Comparison of ENCODE assay signal across 1 cellular context in the genomic region with DNA sequence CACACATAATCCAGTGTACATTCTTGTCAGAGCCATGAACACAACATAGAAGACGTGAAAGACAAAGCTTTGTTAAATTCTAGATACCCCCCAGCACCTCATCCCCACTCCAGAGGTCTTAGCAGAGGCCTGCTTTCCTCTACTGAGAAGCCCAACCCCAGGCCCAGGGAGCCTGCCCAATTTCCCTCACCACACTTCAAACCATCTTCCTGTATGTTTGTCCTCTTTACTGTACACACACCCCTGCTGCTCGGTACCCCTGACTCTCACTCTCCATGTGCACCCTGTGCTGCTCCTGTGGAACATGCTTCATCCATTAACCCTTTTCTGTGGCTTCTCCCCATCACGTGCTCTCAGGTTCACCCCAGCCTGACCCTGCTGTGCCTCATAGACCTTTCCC.
A peak's percentile ranks its signal among the peaks of the same experiment; 100 is the strongest.
TF ChIP-seq lines count a peak whose summit lies in the region.

No MANE protein-coding gene starts in this region.

TF ChIP-seq in HepG2, 621 proteins besides CTCF, POLR2A, EP300 and RAD21:
- TF ChIP-seq, protein P1, sequence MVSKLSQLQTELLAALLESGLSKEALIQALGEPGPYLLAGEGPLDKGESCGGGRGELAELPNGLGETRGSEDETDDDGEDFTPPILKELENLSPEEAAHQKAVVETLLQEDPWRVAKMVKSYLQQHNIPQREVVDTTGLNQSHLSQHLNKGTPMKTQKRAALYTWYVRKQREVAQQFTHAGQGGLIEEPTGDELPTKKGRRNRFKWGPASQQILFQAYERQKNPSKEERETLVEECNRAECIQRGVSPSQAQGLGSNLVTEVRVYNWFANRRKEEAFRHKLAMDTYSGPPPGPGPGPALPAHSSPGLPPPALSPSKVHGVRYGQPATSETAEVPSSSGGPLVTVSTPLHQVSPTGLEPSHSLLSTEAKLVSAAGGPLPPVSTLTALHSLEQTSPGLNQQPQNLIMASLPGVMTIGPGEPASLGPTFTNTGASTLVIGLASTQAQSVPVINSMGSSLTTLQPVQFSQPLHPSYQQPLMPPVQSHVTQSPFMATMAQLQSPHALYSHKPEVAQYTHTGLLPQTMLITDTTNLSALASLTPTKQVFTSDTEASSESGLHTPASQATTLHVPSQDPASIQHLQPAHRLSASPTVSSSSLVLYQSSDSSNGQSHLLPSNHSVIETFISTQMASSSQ (IDR thresholded peaks at IDR 0.05; ENCODE audit: low read depth) = no peak
- TF ChIP-seq, protein P1 (CRISPR knock-in tag; IDR thresholded peaks at IDR 0.05; ENCODE audit: borderline replicate concordance) = no peak
- TF ChIP-seq ZNF850 (CRISPR knock-in tag; conservative IDR thresholded peaks at IDR 0.05) (no peak), ZNF75D (CRISPR knock-in tag; IDR thresholded peaks at IDR 0.05; ENCODE audit: borderline replicate concordance) (no peak)
- TF ChIP-seq, protein P2, sequence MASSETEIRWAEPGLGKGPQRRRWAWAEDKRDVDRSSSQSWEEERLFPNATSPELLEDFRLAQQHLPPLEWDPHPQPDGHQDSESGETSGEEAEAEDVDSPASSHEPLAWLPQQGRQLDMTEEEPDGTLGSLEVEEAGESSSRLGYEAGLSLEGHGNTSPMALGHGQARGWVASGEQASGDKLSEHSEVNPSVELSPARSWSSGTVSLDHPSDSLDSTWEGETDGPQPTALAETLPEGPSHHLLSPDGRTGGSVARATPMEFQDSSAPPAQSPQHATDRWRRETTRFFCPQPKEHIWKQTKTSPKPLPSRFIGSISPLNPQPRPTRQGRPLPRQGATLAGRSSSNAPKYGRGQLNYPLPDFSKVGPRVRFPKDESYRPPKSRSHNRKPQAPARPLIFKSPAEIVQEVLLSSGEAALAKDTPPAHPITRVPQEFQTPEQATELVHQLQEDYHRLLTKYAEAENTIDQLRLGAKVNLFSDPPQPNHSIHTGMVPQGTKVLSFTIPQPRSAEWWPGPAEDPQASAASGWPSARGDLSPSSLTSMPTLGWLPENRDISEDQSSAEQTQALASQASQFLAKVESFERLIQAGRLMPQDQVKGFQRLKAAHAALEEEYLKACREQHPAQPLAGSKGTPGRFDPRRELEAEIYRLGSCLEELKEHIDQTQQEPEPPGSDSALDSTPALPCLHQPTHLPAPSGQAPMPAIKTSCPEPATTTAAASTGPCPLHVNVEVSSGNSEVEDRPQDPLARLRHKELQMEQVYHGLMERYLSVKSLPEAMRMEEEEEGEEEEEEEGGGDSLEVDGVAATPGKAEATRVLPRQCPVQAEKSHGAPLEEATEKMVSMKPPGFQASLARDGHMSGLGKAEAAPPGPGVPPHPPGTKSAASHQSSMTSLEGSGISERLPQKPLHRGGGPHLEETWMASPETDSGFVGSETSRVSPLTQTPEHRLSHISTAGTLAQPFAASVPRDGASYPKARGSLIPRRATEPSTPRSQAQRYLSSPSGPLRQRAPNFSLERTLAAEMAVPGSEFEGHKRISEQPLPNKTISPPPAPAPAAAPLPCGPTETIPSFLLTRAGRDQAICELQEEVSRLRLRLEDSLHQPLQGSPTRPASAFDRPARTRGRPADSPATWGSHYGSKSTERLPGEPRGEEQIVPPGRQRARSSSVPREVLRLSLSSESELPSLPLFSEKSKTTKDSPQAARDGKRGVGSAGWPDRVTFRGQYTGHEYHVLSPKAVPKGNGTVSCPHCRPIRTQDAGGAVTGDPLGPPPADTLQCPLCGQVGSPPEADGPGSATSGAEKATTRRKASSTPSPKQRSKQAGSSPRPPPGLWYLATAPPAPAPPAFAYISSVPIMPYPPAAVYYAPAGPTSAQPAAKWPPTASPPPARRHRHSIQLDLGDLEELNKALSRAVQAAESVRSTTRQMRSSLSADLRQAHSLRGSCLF (CRISPR knock-in tag; IDR thresholded peaks at IDR 0.05; ENCODE audit: borderline replicate concordance) = no peak
- TF ChIP-seq, protein P3, sequence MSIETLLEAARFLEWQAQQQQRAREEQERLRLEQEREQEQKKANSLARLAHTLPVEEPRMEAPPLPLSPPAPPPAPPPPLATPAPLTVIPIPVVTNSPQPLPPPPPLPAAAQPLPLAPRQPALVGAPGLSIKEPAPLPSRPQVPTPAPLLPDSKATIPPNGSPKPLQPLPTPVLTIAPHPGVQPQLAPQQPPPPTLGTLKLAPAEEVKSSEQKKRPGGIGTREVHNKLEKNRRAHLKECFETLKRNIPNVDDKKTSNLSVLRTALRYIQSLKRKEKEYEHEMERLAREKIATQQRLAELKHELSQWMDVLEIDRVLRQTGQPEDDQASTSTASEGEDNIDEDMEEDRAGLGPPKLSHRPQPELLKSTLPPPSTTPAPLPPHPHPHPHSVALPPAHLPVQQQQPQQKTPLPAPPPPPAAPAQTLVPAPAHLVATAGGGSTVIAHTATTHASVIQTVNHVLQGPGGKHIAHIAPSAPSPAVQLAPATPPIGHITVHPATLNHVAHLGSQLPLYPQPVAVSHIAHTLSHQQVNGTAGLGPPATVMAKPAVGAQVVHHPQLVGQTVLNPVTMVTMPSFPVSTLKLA (IDR thresholded peaks at IDR 0.05) = 0 out of 2 replicates have a peak, but pooled peaks have one; percentile 5
